8 cellular contexts compared by ENCODE assay signal in the genomic region with DNA sequence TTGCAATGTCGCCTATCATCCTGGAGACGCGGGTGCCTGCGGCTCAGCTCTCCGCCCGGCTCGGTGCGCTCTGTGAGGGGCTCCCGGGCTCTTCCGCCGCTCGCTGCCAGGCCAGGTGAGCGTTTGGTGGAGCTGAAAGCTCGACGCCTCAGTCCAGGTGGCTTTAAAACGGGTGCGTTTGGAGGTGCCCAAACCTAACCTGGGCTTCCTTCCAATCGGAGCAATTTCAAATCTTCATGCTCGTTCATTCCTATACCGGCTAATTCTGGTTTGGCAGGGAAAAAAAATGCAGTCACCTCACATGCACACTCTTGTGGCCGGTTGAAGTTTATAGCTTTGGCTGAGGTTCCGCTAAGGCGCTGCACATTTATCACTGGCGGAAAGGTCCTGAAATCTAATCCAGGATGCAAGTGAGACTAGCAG. TPM values are rescaled to one million over a fixed set of nuclear protein-coding genes. Genes with fewer than 3 reads are reported as not detected.
DNase-seq lines count a peak whose midpoint lies in the region; ATAC-seq and TF ChIP-seq lines count a peak whose summit lies in the region.

A gene with protein sequence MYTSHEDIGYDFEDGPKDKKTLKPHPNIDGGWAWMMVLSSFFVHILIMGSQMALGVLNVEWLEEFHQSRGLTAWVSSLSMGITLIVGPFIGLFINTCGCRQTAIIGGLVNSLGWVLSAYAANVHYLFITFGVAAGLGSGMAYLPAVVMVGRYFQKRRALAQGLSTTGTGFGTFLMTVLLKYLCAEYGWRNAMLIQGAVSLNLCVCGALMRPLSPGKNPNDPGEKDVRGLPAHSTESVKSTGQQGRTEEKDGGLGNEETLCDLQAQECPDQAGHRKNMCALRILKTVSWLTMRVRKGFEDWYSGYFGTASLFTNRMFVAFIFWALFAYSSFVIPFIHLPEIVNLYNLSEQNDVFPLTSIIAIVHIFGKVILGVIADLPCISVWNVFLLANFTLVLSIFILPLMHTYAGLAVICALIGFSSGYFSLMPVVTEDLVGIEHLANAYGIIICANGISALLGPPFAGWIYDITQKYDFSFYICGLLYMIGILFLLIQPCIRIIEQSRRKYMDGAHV (minus strand): TSS at position 267 of the 423 bp plus-strand sequence. CDS start 9,572 bp downstream, outside the sequence.

- peak within 1 kb of the TSS; percentile 98 for H3K4me3 Mint-ChIP-seq in neural crest cell

- peaks cover 2% of the 10 kb centered on the region for H3K9me3 Mint-ChIP-seq in neural crest cell

- ATAC-seq in HG02981 (IDR thresholded peaks at IDR 0.05; ENCODE audit: unreplicated experiment) (peak; percentile 22), HG02973 (IDR thresholded peaks at IDR 0.05; ENCODE audit: unreplicated experiment) (no peak)

- peak within 1 kb of the TSS; percentile 96 for H3K27ac Mint-ChIP-seq in neural crest cell (ENCODE audit: unreplicated experiment)

- TF ChIP-seq CTCF in GM12873 (IDR thresholded peaks at IDR 0.05; ENCODE audit: insufficient read depth, low read depth, low read length, missing control alignments) (peak; percentile 31), neural crest cell (conservative IDR thresholded peaks at IDR 0.05) (peak; percentile 40)

- peaks cover 22% of the 10 kb centered on the region for H3K27me3 Mint-ChIP-seq in neural crest cell (ENCODE audit: low read depth)

- H3K4me1 Mint-ChIP-seq in neural crest cell = peaks cover 14% of the 10 kb centered on the region

- H3K36me3 Mint-ChIP-seq in neural crest cell (ENCODE audit: low read depth) = no peaks in the 10 kb centered on the region

- DNase-seq in NCI-H460 (ENCODE audit: extremely low read depth, low read depth) (peak; percentile 64), germinal center (ENCODE audit: low spot score) (peak; percentile 18), neural crest cell (ENCODE audit: low read depth, low spot score) (peak; percentile 4), NCI-H446 treated with DMSO at 0.1 percent for 48 hours (lab: John Stamatoyannopoulos, UW) (no peak)
- peak; percentile 69 for DNase-seq in activated effector memory CD4-positive, alpha-beta T cell treated with anti-CD3 and anti-CD28 coated beads, Interleukin-2, amount 50 U/mL, for 16 hours

RNA-seq across cellular contexts. Expression of the gene that starts here (rescaled TPM):
- 27.6 and 28.4 TPM in 2 replicates for total RNA-seq in NCI-H460 (2014; rRNA removed; shearing (Covaris generic))
- 17.7 and 25.2 TPM in 2 replicates for polyA plus RNA-seq in NCI-H460 (2014; cell fraction: nucleus; rRNA removed)
- 13.0 and 14.2 TPM in 2 replicates for total RNA-seq in neural crest cell
